Comparison of ENCODE assay signal across 11 cellular contexts in genomic region chr21:43956667-43957030, GRCh38. TPM values are rescaled to one million over a fixed set of nuclear protein-coding genes. Genes with fewer than 3 reads are reported as not detected.
DNase-seq lines count a peak whose midpoint lies in the region; ATAC-seq, FAIRE-seq and TF ChIP-seq lines count a peak whose summit lies in the region.
"Had no signal": no experiment of that assay in that cellular context is flagged by ENCODE, and none has a peak within 500 bp of the region (broad histone marks: within the 10 kb centered on the region; RNA-seq: fewer than 3 reads in every experiment).

No MANE protein-coding gene starts in this region.

- POLR2A ChIA-PET in CD4-positive, alpha-beta T cell (lab: Charles Lee): no interaction called here
- POLR2A ChIA-PET in endothelial cell of umbilical vein (lab: Charles Lee): no interaction called here

- no peak overlapping the region for H3K4me2 ChIP-seq in endothelial cell of umbilical vein (ENCODE audit: insufficient read depth, low read length)

- H3K27me3 Mint-ChIP-seq in CD4-positive, alpha-beta T cell: no peaks in the 10 kb centered on the region
- no peaks in the 10 kb centered on the region for H3K27me3 Mint-ChIP-seq in nephron progenitor cell (ENCODE audit: low read depth, poor library complexity)

- H3K4me1 ChIP-seq in SJSA1 (replicated peaks) (peaks cover 17% of the 10 kb centered on the region), endothelial cell of umbilical vein (ENCODE audit: control insufficient read depth, extremely low read depth, insufficient read depth, low read length) (peaks cover 10% of the 10 kb centered on the region)
- H3K4me1 ChIP-seq: vagina had no signal

- H3K4me3 Mint-ChIP-seq in CD4-positive, alpha-beta T cell: no peak overlapping the region
- no peak overlapping the region for H3K4me3 Mint-ChIP-seq in nephron progenitor cell

- H3K36me3 Mint-ChIP-seq in CD4-positive, alpha-beta T cell (ENCODE audit: low read depth): peaks cover 24% of the 10 kb centered on the region
- peaks cover 14% of the 10 kb centered on the region for H3K36me3 Mint-ChIP-seq in nephron progenitor cell (ENCODE audit: low read depth)

- peak; percentile 49 for FAIRE-seq in endothelial cell of umbilical vein (lab: Jason Lieb, UNC)

- intact Hi-C loops in CD4-positive, alpha-beta T cell (cut with DNase I, micrococcal nuclease): no loop called here
- intact Hi-C loops in endothelial cell of umbilical vein (cut with micrococcal nuclease): no loop called here

- no peaks in the 10 kb centered on the region for H3K79me2 ChIP-seq in endothelial cell of umbilical vein (ENCODE audit: control insufficient read depth, insufficient read depth, low read length)

- TF ChIP-seq POLR2A in endothelial cell of umbilical vein (IDR thresholded peaks at IDR 0.05; ENCODE audit: low read depth, low read length): no peak

- no peaks in the 10 kb centered on the region for H4K20me1 ChIP-seq in endothelial cell of umbilical vein (replicated peaks; ENCODE audit: control insufficient read depth, extremely low read depth, insufficient read depth, low read length)

- no peak for TF ChIP-seq CTCF in CD4-positive, alpha-beta T cell (IDR thresholded peaks at IDR 0.05)
- no peak for TF ChIP-seq CTCF in endothelial cell of umbilical vein (IDR thresholded peaks at IDR 0.05; ENCODE audit: extremely low read depth in 1 of 2, insufficient read depth in 1 of 2, low read depth in 1 of 2, low read length in 2 of 2)
- TF ChIP-seq CTCF in nephron progenitor cell (IDR thresholded peaks at IDR 0.05): no peak

- peaks cover 32% of the 10 kb centered on the region for H3K4me1 Mint-ChIP-seq in CD4-positive, alpha-beta T cell (ENCODE audit: low read depth)
- H3K4me1 Mint-ChIP-seq in nephron progenitor cell: peaks cover 36% of the 10 kb centered on the region

- peak overlapping the region; percentile 62 for H3K27ac Mint-ChIP-seq in CD4-positive, alpha-beta T cell
- peak overlapping the region; percentile 91 for H3K27ac Mint-ChIP-seq in nephron progenitor cell

- no peaks in the 10 kb centered on the region for H3K9me1 ChIP-seq in endothelial cell of umbilical vein (replicated peaks; ENCODE audit: control insufficient read depth, extremely low read depth, insufficient read depth, low read length)

- ATAC-seq in CD4-positive, alpha-beta T cell (ENCODE audit: poor library complexity): no peak
- no peak for ATAC-seq in GM18907 (IDR thresholded peaks at IDR 0.05; ENCODE audit: unreplicated experiment)

- no peak overlapping the region for H2AFZ ChIP-seq in endothelial cell of umbilical vein (ENCODE audit: low read depth, low read length)

- H3K9me3 ChIP-seq in CD4-positive, alpha-beta T cell (ENCODE audit: control insufficient read depth, low read length): no peaks in the 10 kb centered on the region
- H3K9me3 ChIP-seq in SJSA1 (replicated peaks) (no peaks in the 10 kb centered on the region), endothelial cell of umbilical vein (replicated peaks; ENCODE audit: control insufficient read depth, insufficient read depth, low read length) (no peaks in the 10 kb centered on the region)
- H3K9me3 ChIP-seq: vagina had no signal

- H3K27me3 ChIP-seq in CD4-positive, alpha-beta T cell (ENCODE audit: control insufficient read depth, insufficient read depth, low read length): no peaks in the 10 kb centered on the region
- H3K27me3 ChIP-seq in SJSA1 (replicated peaks) (no peaks in the 10 kb centered on the region), endothelial cell of umbilical vein (ENCODE audit: control insufficient read depth in 2 of 2, insufficient read depth in 2 of 2, low read length in 2 of 2) (no peaks in the 10 kb centered on the region)
- H3K27me3 ChIP-seq: vagina had no signal

- DNase-seq in CD4-positive, alpha-beta T cell: no peak
- DNase-seq in SJSA1 (ENCODE audit: low read depth in 1 of 2, low spot score in 2 of 2): peak in 1 of 2 experiments; percentile 59
- DNase-seq in endothelial cell of umbilical vein (ENCODE audit: low read depth, low spot score): no peak
- no peak for DNase-seq in nephron progenitor cell
- DNase-seq in medulla oblongata (ENCODE audit: extremely low spot score): no peak
- no peak for DNase-seq in NCI-H446 treated with DMSO at 0.1 percent for 48 hours (lab: John Stamatoyannopoulos, UW)
- no peak for DNase-seq in activated gamma-delta T cell (lab: John Stamatoyannopoulos, UW)
- DNase-seq: Karpas-422, NCI-H187 treated with DMSO at 0.1 percent for 48 hours had no signal

- no peaks in the 10 kb centered on the region for H3K9me3 Mint-ChIP-seq in CD4-positive, alpha-beta T cell
- H3K9me3 Mint-ChIP-seq in nephron progenitor cell: peaks cover 5% of the 10 kb centered on the region

- peaks cover 26% of the 10 kb centered on the region for H3K36me3 ChIP-seq in SJSA1
- peaks cover 0 to 6% of the 10 kb centered on the region in 2 experiments for H3K36me3 ChIP-seq in endothelial cell of umbilical vein (ENCODE audit: control insufficient read depth in 2 of 2, extremely low read depth in 1 of 2, insufficient read depth in 2 of 2, low read length in 2 of 2)

- H3K27ac ChIP-seq in CD4-positive, alpha-beta T cell (ENCODE audit: low read depth, low read length): no peak overlapping the region
- H3K27ac ChIP-seq in SJSA1: 0 out of 2 replicates have a peak overlapping the region, but pooled peaks have one; percentile 25
- no peak overlapping the region for H3K27ac ChIP-seq in endothelial cell of umbilical vein (ENCODE audit: insufficient read depth, low read depth, low read length)
- H3K27ac ChIP-seq: vagina had no signal

- CTCF ChIA-PET in CD4-positive, alpha-beta T cell (lab: Charles Lee): no interaction called here
- CTCF ChIA-PET in endothelial cell of umbilical vein (lab: Charles Lee): interaction anchor here (2.4 kb wide), 1 partner anchor 19 kb away, joined by 12 read pairs; no protein-coding TSS in a partner anchor

- no TSS peak for BruUV-seq in endothelial cell of umbilical vein (replicated peaks; lab: Mats Ljungman, UMichigan)

- no peak overlapping the region for H3K9ac ChIP-seq in endothelial cell of umbilical vein (replicated peaks; ENCODE audit: extremely low read depth, insufficient read depth, low read length)

- H3K4me3 ChIP-seq in SJSA1 (no peak overlapping the region), endothelial cell of umbilical vein (replicated peaks in 1 of 3; ENCODE audit: insufficient read depth in 1 of 3, low read depth in 1 of 3, low read length in 3 of 3) (no peak overlapping the region)
- H3K4me3 ChIP-seq: vagina had no signal

- dilution Hi-C loops in endothelial cell of umbilical vein (cut with MboI; ENCODE audit: extremely low pct_ligation_motif_present, low sequenced_read_pairs): no loop called here

TF ChIP-seq in endothelial cell of umbilical vein, 7 proteins besides CTCF, POLR2A, EP300 and RAD21:
- TF ChIP-seq EZH2 (IDR thresholded peaks at IDR 0.05; ENCODE audit: borderline replicate concordance, low read depth, low read length, severe bottlenecking): no peak
- TF ChIP-seq GATA2 (IDR thresholded peaks at IDR 0.05; ENCODE audit: insufficient read depth, insufficient read length, low read depth, low read length): no peak
- no peak for TF ChIP-seq MAX (IDR thresholded peaks at IDR 0.05; ENCODE audit: insufficient read depth, insufficient read length)
- TF ChIP-seq FOS (IDR thresholded peaks at IDR 0.05; ENCODE audit: borderline replicate concordance, insufficient read depth, low read length): no peak
- TF ChIP-seq JUN (IDR thresholded peaks at IDR 0.05; ENCODE audit: borderline replicate concordance, insufficient read depth, insufficient read length, low read depth): no peak
- no peak for TF ChIP-seq MYC (IDR thresholded peaks at IDR 0.05; ENCODE audit: low read depth, low read length)

RNA-seq across cellular contexts. Expression of gene TRAPPC10, which starts 55.5 kb away (rescaled TPM):
- 100 to 1,000 TPM in 1 of 2 experiments, 10 to 100 TPM in 1; 98.1 to 101 TPM for total RNA-seq in CD4-positive, alpha-beta T cell
- total RNA-seq in SJSA1 (2014; rRNA removed; shearing (Covaris generic)): 29.1 and 30.2 TPM in 2 replicates
- total RNA-seq in endothelial cell of umbilical vein: 33.6 and 44.4 TPM in 2 replicates
- polyA plus RNA-seq in endothelial cell of umbilical vein: 21.5 and 21.7 TPM in 2 replicates
- 18.2 and 18.3 TPM in 2 replicates for polyA plus RNA-seq in endothelial cell of umbilical vein (2011; cell fraction: cytosol; rRNA removed)
- polyA plus RNA-seq in endothelial cell of umbilical vein (2011; cell fraction: nucleus; rRNA removed): 77.6 and 78.7 TPM in 2 replicates
- 26.7 and 33.9 TPM in 2 replicates for polyA plus RNA-seq in endothelial cell of umbilical vein (2012)
- polyA minus RNA-seq in endothelial cell of umbilical vein: 50.7 and 64.9 TPM in 2 replicates
- 15.0 TPM for polyA minus RNA-seq in endothelial cell of umbilical vein (2011; cell fraction: cytosol; rRNA and poly(A)+ RNA removed)
- polyA minus RNA-seq in endothelial cell of umbilical vein (2011; cell fraction: nucleus; rRNA and poly(A)+ RNA removed): 49.6 and 69.9 TPM in 2 replicates
